Comparison of ENCODE assay signal across 25 cellular contexts in the genomic region with DNA sequence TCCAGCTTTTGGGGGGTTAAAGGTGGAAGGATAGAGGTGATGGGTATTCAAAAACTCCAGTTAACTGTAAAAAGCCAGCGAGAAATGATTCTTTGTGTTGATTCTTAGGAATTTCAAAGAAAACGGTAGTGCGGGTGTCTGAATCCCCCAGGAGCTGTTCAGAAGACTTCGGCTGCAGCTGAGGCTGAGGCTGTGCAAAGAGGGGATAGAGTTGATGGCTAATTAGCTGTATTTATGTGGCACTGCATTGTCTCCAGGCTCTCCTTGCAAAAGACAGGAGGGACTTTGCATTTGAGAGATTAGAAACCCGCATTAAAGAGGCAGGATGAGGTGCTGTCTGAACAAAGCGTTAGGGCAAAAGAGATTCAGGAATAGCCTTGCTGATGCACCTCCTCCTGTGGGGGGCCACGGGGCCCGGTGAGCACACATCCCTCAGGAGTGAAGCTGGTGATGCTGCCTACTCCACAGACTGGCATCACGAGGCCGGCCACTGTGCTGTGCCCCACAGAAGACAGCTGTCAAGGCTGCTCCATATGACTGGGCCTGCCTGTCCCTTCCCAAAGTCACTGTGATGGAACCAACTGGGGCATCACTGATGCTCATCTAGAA.
DNase-seq lines count a peak whose midpoint lies in the region; ATAC-seq and TF ChIP-seq lines count a peak whose summit lies in the region.
"Had no signal": no experiment of that assay in that cellular context is flagged by ENCODE, and none has a peak within 500 bp of the region (broad histone marks: within the 10 kb centered on the region; RNA-seq: fewer than 3 reads in every experiment).

No MANE protein-coding gene starts in this region.

- TF ChIP-seq EP300 in neural cell (conservative IDR thresholded peaks at IDR 0.05; ENCODE audit: poor library complexity, severe bottlenecking): no peak

- H3K27me3 ChIP-seq in dorsolateral prefrontal cortex: no peaks in the 10 kb centered on the region
- no peaks in the 10 kb centered on the region for H3K27me3 ChIP-seq in neural cell (ENCODE audit: insufficient read depth, low read depth, low read length)
- H3K27me3 ChIP-seq in aorta (ENCODE audit: control insufficient read depth in 1 of 2, insufficient read depth in 2 of 2, low read length in 1 of 2): no peaks in the 10 kb centered on the region
- no peaks in the 10 kb centered on the region for H3K27me3 ChIP-seq in testis
- H3K27me3 ChIP-seq: SJCRH30 had no signal

- DNase-seq in NCI-H82 (lab: John Stamatoyannopoulos, UW) (peak; percentile 66), NCI-H82 treated with DMSO at 0.1 percent for 48 hours (lab: John Stamatoyannopoulos, UW; ENCODE audit: unreplicated experiment) (no peak), dorsolateral prefrontal cortex (no peak), aorta (no peak), NCI-H187 (lab: John Stamatoyannopoulos, UW) (no peak), testis (no peak), substantia nigra (lab: John Stamatoyannopoulos, UW) (no peak)
- DNase-seq: CD4-positive, CD25-positive, alpha-beta regulatory T cell; DMS153; DND-41; Karpas-422; NCI-H1092; NCI-H1417 treated with DMSO at 0.1 percent for 48 hours; NCI-H1930; NCI-H2107; NCI-H226; NCI-H510A; NCI-H748 treated with DMSO at 0.1 percent for 48 hours; NK-92 treated with Interleukin-12 subunit alpha and Interleukin-12 subunit beta, amount 100 ng/mL, for 24 hours; PC-9; SJCRH30 had no signal

- H3F3A ChIP-seq in neural cell (ENCODE audit: insufficient read depth, low read length, poor library complexity, severe bottlenecking): no peaks in the 10 kb centered on the region

- no peak for TF ChIP-seq RAD21 in neural cell (conservative IDR thresholded peaks at IDR 0.05)

- H3K9ac ChIP-seq in neural cell (ENCODE audit: low read length): peak overlapping the region; percentile 17

- intact Hi-C loops in dorsolateral prefrontal cortex (cut with DNase I): no loop called here
- intact Hi-C loops in aorta (cut with DNase I): no loop called here
- intact Hi-C loops in testis (cut with DNase I; ENCODE audit: low total_unique reads): no loop called here

- no peak for TF ChIP-seq CTCF in dorsolateral prefrontal cortex (IDR thresholded peaks at IDR 0.05 in 54 of 56, conservative IDR thresholded peaks at IDR 0.05 in 2 of 56; ENCODE audit: low read depth in 1 of 56, partially characterized antibody in 56 of 56)
- TF ChIP-seq CTCF in neural cell (IDR thresholded peaks at IDR 0.05; ENCODE audit: poor library complexity, severe bottlenecking): no peak
- no peak for TF ChIP-seq CTCF in testis (IDR thresholded peaks at IDR 0.05)

- no peaks in the 10 kb centered on the region for H4K20me1 ChIP-seq in neural cell (ENCODE audit: insufficient read depth)

- no peak for TF ChIP-seq POLR2A in testis (IDR thresholded peaks at IDR 0.05)

- H3K27ac ChIP-seq in dorsolateral prefrontal cortex (peak overlapping the region in 54 of 59 donors; percentile 3 to 87 (median 62)), neural cell (ENCODE audit: low read length) (peak overlapping the region; percentile 40), aorta (ENCODE audit: low read depth in 1 of 2, low read length in 2 of 2) (no peak overlapping the region), testis (no peak overlapping the region), substantia nigra (ENCODE audit: low read depth, low read length, poor library complexity, severe bottlenecking) (no peak overlapping the region)
- H3K27ac ChIP-seq: PC-9, SJCRH30 had no signal

- no peaks in the 10 kb centered on the region for H3K9me2 ChIP-seq in neural cell (ENCODE audit: insufficient read depth, low read length)

- ATAC-seq in aorta (ENCODE audit: low FRiP score): peak; percentile 54
- ATAC-seq: HepG2, Right ventricle myocardium inferior, SK-N-SH treated with all-trans-retinoic acid at 6 μM for 48 hours had no signal

- 59 to 65% methylated on average over 10 of the region's 10 CpGs for WGBS in aorta, 2 donors
- WGBS in testis, 2 donors: 65 to 78% methylated on average over 6 to 10 of the region's 10 CpGs

- H3K4me1 ChIP-seq in aorta (ENCODE audit: control insufficient read depth in 1 of 2, insufficient read depth in 2 of 2, low read length in 2 of 2) (no peaks in the 10 kb centered on the region), testis (no peaks in the 10 kb centered on the region)
- H3K4me1 ChIP-seq: SJCRH30 had no signal

- H3K4me3 ChIP-seq in dorsolateral prefrontal cortex (no peak overlapping the region), neural cell (ENCODE audit: low read length) (peak overlapping the region; percentile 43), aorta (ENCODE audit: low read length in 2 of 2) (no peak overlapping the region), testis (no peak overlapping the region)
- H3K4me3 ChIP-seq: PC-9, SJCRH30 had no signal

- H3K79me2 ChIP-seq in neural cell (replicated peaks; ENCODE audit: insufficient read depth, low read length): no peaks in the 10 kb centered on the region

- H3K9me3 ChIP-seq in neural cell (ENCODE audit: low read length) (no peaks in the 10 kb centered on the region), aorta (ENCODE audit: control insufficient read depth, low read length) (no peaks in the 10 kb centered on the region), testis (no peaks in the 10 kb centered on the region)
- H3K9me3 ChIP-seq: SJCRH30 had no signal

- no peak overlapping the region for H2AFZ ChIP-seq in neural cell (ENCODE audit: low read depth, low read length)
- H2AFZ ChIP-seq: PC-9 had no signal

- H3K36me3 ChIP-seq in neural cell (ENCODE audit: insufficient read depth, low read length): peaks cover 9% of the 10 kb centered on the region
- no peaks in the 10 kb centered on the region for H3K36me3 ChIP-seq in aorta (ENCODE audit: control insufficient read depth in 1 of 2, insufficient read depth in 2 of 2, low read length in 1 of 2)
- H3K36me3 ChIP-seq in testis (ENCODE audit: low read depth, missing control alignments): no peaks in the 10 kb centered on the region
- H3K36me3 ChIP-seq: SJCRH30 had no signal

- no peak overlapping the region for H3K4me2 ChIP-seq in neural cell (ENCODE audit: low read length)
- H3K4me2 ChIP-seq: PC-9 had no signal

TF ChIP-seq in neural cell, 6 proteins besides CTCF, POLR2A, EP300 and RAD21:
- TF ChIP-seq EZH2 (IDR thresholded peaks at IDR 0.05; ENCODE audit: borderline replicate concordance, insufficient read depth, low read length, poor library complexity, severe bottlenecking) (no peak), POLR2AphosphoS5 (IDR thresholded peaks at IDR 0.05) (no peak), TAF1 (IDR thresholded peaks at IDR 0.05; ENCODE audit: low read depth) (no peak), SMC3 (conservative IDR thresholded peaks at IDR 0.05; ENCODE audit: poor library complexity) (no peak)
- TF ChIP-seq, protein P1, sequence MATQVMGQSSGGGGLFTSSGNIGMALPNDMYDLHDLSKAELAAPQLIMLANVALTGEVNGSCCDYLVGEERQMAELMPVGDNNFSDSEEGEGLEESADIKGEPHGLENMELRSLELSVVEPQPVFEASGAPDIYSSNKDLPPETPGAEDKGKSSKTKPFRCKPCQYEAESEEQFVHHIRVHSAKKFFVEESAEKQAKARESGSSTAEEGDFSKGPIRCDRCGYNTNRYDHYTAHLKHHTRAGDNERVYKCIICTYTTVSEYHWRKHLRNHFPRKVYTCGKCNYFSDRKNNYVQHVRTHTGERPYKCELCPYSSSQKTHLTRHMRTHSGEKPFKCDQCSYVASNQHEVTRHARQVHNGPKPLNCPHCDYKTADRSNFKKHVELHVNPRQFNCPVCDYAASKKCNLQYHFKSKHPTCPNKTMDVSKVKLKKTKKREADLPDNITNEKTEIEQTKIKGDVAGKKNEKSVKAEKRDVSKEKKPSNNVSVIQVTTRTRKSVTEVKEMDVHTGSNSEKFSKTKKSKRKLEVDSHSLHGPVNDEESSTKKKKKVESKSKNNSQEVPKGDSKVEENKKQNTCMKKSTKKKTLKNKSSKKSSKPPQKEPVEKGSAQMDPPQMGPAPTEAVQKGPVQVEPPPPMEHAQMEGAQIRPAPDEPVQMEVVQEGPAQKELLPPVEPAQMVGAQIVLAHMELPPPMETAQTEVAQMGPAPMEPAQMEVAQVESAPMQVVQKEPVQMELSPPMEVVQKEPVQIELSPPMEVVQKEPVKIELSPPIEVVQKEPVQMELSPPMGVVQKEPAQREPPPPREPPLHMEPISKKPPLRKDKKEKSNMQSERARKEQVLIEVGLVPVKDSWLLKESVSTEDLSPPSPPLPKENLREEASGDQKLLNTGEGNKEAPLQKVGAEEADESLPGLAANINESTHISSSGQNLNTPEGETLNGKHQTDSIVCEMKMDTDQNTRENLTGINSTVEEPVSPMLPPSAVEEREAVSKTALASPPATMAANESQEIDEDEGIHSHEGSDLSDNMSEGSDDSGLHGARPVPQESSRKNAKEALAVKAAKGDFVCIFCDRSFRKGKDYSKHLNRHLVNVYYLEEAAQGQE (IDR thresholded peaks at IDR 0.05; ENCODE audit: borderline replicate concordance): no peak

Comparison
In these comparisons a context has a peak if more than half of its experiments do, and no peak if none do; other contexts are left out.
1. H3K27ac ChIP-seq: peak in dorsolateral prefrontal cortex (54 of 59) and neural cell (single experiment); none in aorta (0 of 2), testis (0 of 2) and substantia nigra (single experiment).